8 cellular contexts compared by ENCODE assay signal in genomic region chr2:131105950-131106801, GRCh38. TPM values are rescaled to one million over a fixed set of nuclear protein-coding genes. Genes with fewer than 3 reads are reported as not detected.
DNase-seq lines count a peak whose midpoint lies in the region; ATAC-seq lines count a peak whose summit lies in the region.

No MANE protein-coding gene starts in this region.

- ATAC-seq in GM19452 (IDR thresholded peaks at IDR 0.05; ENCODE audit: unreplicated experiment) (peak; percentile 34), HG03571 (IDR thresholded peaks at IDR 0.05; ENCODE audit: unreplicated experiment) (peak; percentile 35), left colon (peak; percentile 65)

- intact Hi-C loops in left colon (cut with DNase I, micrococcal nuclease), result no loop called here

- H3K27ac ChIP-seq in caudate nucleus (ENCODE audit: low read depth, low read length), result peak overlapping the region; percentile 87

- peak; percentile 73 for DNase-seq in Caki2 (ENCODE audit: low read depth)
- DNase-seq in SKM-1 treated with dmso at 0.1 percent for 144 hours (lab: John Stamatoyannopoulos, UW; ENCODE audit: unreplicated experiment), result peak; percentile 37
- DNase-seq in caudate nucleus (lab: John Stamatoyannopoulos, UW), result peak in 5 of 61 donors; percentile 10 to 32 (median 26)
- peak; percentile 62 to 72 for DNase-seq in left colon
- peak; percentile 39 to 41 for DNase-seq in stimulated activated CD4-positive, alpha-beta T cell treated with anti-CD3 and anti-CD28 coated beads, Interleukin-4, amount 100 ng/mL, for 48 hours (ENCODE audit: low read depth in 2 of 2)
- no peak for DNase-seq in NCI-H2171 treated with DMSO at 0.1 percent for 48 hours (lab: John Stamatoyannopoulos, UW)

- in situ Hi-C loops in Caki2 (cut with HindIII; ENCODE audit: low pct_unique_long_range_greater_than_20kb, low sequenced_read_pairs), result no loop called here

RNA-seq across cellular contexts. Expression of gene PLEKHB2, which starts 1.0 kb away (rescaled TPM):
- total RNA-seq in Caki2 (2014; rRNA removed; shearing (Covaris generic); ENCODE audit: low replicate concordance), result 116 and 147 TPM in 2 replicates
- 100 to 1,000 TPM in 1 of 2 donors, 10 to 100 TPM in 1; 73.8 to 150 TPM for total RNA-seq in left colon

RNA-seq across cellular contexts. Expression of gene FAM168B, which starts 12.9 kb away (rescaled TPM):
- total RNA-seq in Caki2 (2014; rRNA removed; shearing (Covaris generic); ENCODE audit: low replicate concordance), result 108 and 133 TPM in 2 replicates
- total RNA-seq in left colon, result 10 to 100 TPM; 83.6 to 96.3 TPM
